Comparison of ENCODE assay signal across 8 cellular contexts in the genomic region with DNA sequence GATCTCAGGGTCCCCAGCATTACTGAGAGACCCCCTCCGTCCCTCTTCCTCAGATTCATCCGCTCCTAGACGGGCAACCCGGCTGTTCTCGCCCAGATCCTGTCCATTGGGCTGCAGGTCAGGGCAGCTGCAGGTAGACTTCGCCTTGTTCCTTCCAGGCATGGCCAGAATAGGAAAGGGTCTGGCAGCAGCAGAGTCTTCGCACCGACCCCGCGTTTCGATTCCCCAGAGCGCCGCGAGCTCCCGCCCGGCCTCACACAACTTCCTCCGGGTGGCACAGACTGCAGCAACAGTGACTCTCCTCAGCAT. TPM values are rescaled to one million over a fixed set of nuclear protein-coding genes. Genes with fewer than 3 reads are reported as not detected.
A peak's percentile ranks its signal among the peaks of the same experiment; 100 is the strongest.
DNase-seq lines count a peak whose midpoint lies in the region; ATAC-seq and TF ChIP-seq lines count a peak whose summit lies in the region.

No MANE protein-coding gene starts in this region.

- peaks cover 2% of the 10 kb centered on the region for H3K36me3 ChIP-seq in GM06990 (ENCODE audit: control insufficient read depth, insufficient read depth, low read length)
- H3K36me3 ChIP-seq in mammary epithelial cell (ENCODE audit: insufficient read depth, low read length), result no peaks in the 10 kb centered on the region
- H3K36me3 ChIP-seq in neural cell (ENCODE audit: insufficient read depth, low read length), result no peaks in the 10 kb centered on the region

- no peak for TF ChIP-seq RAD21 in neural cell (conservative IDR thresholded peaks at IDR 0.05)

- H3K27me3 ChIP-seq in GM06990 (replicated peaks; ENCODE audit: control insufficient read depth, insufficient read depth, low read length), result no peaks in the 10 kb centered on the region
- H3K27me3 ChIP-seq in mammary epithelial cell (ENCODE audit: insufficient read depth, low read length), result no peaks in the 10 kb centered on the region
- no peaks in the 10 kb centered on the region for H3K27me3 ChIP-seq in neural cell (ENCODE audit: insufficient read depth, low read depth, low read length)

- H3K36me3 Mint-ChIP-seq in activated naive CD4-positive, alpha-beta T cell treated with anti-CD3 and anti-CD28 coated beads, Interleukin-2, amount 50 U/mL, for 72 hours, result peaks cover 0 to 11% of the 10 kb centered on the region in 2 donors
- peaks cover 4% of the 10 kb centered on the region for H3K36me3 Mint-ChIP-seq in mesothelial cell of epicardium

- H3K9me3 ChIP-seq in mammary epithelial cell (replicated peaks; ENCODE audit: insufficient read depth, low read length) (no peaks in the 10 kb centered on the region), neural cell (ENCODE audit: low read length) (no peaks in the 10 kb centered on the region)

- peaks cover 12% of the 10 kb centered on the region for H3F3A ChIP-seq in neural cell (ENCODE audit: insufficient read depth, low read length, poor library complexity, severe bottlenecking)

- H3K4me1 ChIP-seq in mammary epithelial cell (ENCODE audit: insufficient read depth, low read length), result peaks cover 8% of the 10 kb centered on the region

- H4K20me1 ChIP-seq in mammary epithelial cell (ENCODE audit: insufficient read depth, low read length), result no peaks in the 10 kb centered on the region
- H4K20me1 ChIP-seq in neural cell (ENCODE audit: insufficient read depth), result no peaks in the 10 kb centered on the region

- DNase-seq in GM06990 (ENCODE audit: extremely low read depth, insufficient read length) (no peak), mammary epithelial cell (no peak), cerebellar nuclear complex (lab: John Stamatoyannopoulos, UW) (no peak), NCI-H187 treated with DMSO at 0.1 percent for 48 hours (lab: John Stamatoyannopoulos, UW) (no peak), mesothelial cell of epicardium (ENCODE audit: low spot score in 2 of 2, unreplicated experiment in 2 of 2) (no peak)
- no peak for DNase-seq in activated naive CD4-positive, alpha-beta T cell treated with anti-CD3 and anti-CD28 coated beads, Interleukin-2, amount 50 U/mL, for 72 hours (ENCODE audit: low spot score in 2 of 2)

- no peaks in the 10 kb centered on the region for H3K9me2 ChIP-seq in neural cell (ENCODE audit: insufficient read depth, low read length)

- WGBS in mammary epithelial cell (ENCODE audit: low coverage, missing lambda C conversion rate), result 3% methylated on average over 8 of the region's 17 CpGs

- peaks cover 16% of the 10 kb centered on the region for H3K4me1 Mint-ChIP-seq in mesothelial cell of epicardium

- dilution Hi-C loops in mammary epithelial cell (cut with HindIII; ENCODE audit: low sequenced_read_pairs), result no loop called here

- TF ChIP-seq EP300 in neural cell (conservative IDR thresholded peaks at IDR 0.05; ENCODE audit: poor library complexity, severe bottlenecking), result no peak

- H3K79me2 ChIP-seq in mammary epithelial cell (ENCODE audit: insufficient read depth, low read length), result peaks cover 52% of the 10 kb centered on the region
- peaks cover 34% of the 10 kb centered on the region for H3K79me2 ChIP-seq in neural cell (replicated peaks; ENCODE audit: insufficient read depth, low read length)

- no peaks in the 10 kb centered on the region for H3K9me3 Mint-ChIP-seq in activated naive CD4-positive, alpha-beta T cell treated with anti-CD3 and anti-CD28 coated beads, Interleukin-2, amount 50 U/mL, for 72 hours
- no peaks in the 10 kb centered on the region for H3K9me3 Mint-ChIP-seq in mesothelial cell of epicardium

- H3K4me3 ChIP-seq in GM06990 (replicated peaks; ENCODE audit: low read depth, low read length) (peak overlapping the region; percentile 94), mammary epithelial cell (replicated peaks in 1 of 3; ENCODE audit: insufficient read depth in 1 of 3, low read depth in 2 of 3, low read length in 3 of 3) (peak overlapping the region; percentile 72 to 100 (median 92)), neural cell (ENCODE audit: low read length) (peak overlapping the region; percentile 79)

- H3K27ac ChIP-seq in mammary epithelial cell (ENCODE audit: insufficient read depth, low read depth, low read length), result peak overlapping the region; percentile 94
- H3K27ac ChIP-seq in neural cell (ENCODE audit: low read length), result peak overlapping the region; percentile 97

- intact Hi-C loops in mammary epithelial cell (cut with micrococcal nuclease), result loop anchor here (2.0 to 5.0 kb wide), 3 partner anchors 39 to 124 kb away; no protein-coding TSS in a partner anchor

- peaks cover 20% of the 10 kb centered on the region for H3K27me3 Mint-ChIP-seq in mesothelial cell of epicardium (ENCODE audit: low read depth)

- in situ Hi-C loops in mammary epithelial cell (cut with MboI; ENCODE audit: low sequenced_read_pairs in 2 of 2), result no loop called here

- TF ChIP-seq CTCF in GM06990 (IDR thresholded peaks at IDR 0.05; ENCODE audit: insufficient read depth, low read length, poor library complexity, severe bottlenecking) (no peak), mammary epithelial cell (conservative IDR thresholded peaks at IDR 0.05 in 1 of 2, IDR thresholded peaks at IDR 0.05 in 1 of 2; ENCODE audit: extremely low read depth in 1 of 2, insufficient read depth in 1 of 2, low read depth in 1 of 2, low read length in 2 of 2) (no peak), neural cell (IDR thresholded peaks at IDR 0.05; ENCODE audit: poor library complexity, severe bottlenecking) (no peak), mesothelial cell of epicardium (IDR thresholded peaks at IDR 0.05; ENCODE audit: unreplicated experiment) (no peak)

- H2AFZ ChIP-seq in mammary epithelial cell (ENCODE audit: low read depth, low read length) (peak overlapping the region; percentile 83), neural cell (ENCODE audit: low read depth, low read length) (peak overlapping the region; percentile 95)

- H3K4me3 Mint-ChIP-seq in mesothelial cell of epicardium, result no peak overlapping the region

- no peak overlapping the region for H3K27ac Mint-ChIP-seq in activated naive CD4-positive, alpha-beta T cell treated with anti-CD3 and anti-CD28 coated beads, Interleukin-2, amount 50 U/mL, for 72 hours
- H3K27ac Mint-ChIP-seq in mesothelial cell of epicardium, result no peak overlapping the region

- CTCF ChIA-PET in mammary epithelial cell (lab: Charles Lee; ENCODE audit: low non-redundant PET), result no interaction called here

- ATAC-seq in HG03039 (IDR thresholded peaks at IDR 0.05; ENCODE audit: unreplicated experiment), result peak; percentile 17
- no peak for ATAC-seq in activated naive CD4-positive, alpha-beta T cell treated with anti-CD3 and anti-CD28 coated beads, Interleukin-2, amount 50 U/mL, for 72 hours

- H3K9ac ChIP-seq in mammary epithelial cell (ENCODE audit: insufficient read depth, low read length) (peak overlapping the region; percentile 97), neural cell (ENCODE audit: low read length) (peak overlapping the region; percentile 98)

- peak overlapping the region; percentile 91 for H3K4me2 ChIP-seq in mammary epithelial cell (ENCODE audit: insufficient read depth, low read depth, low read length)
- H3K4me2 ChIP-seq in neural cell (ENCODE audit: low read length), result peak overlapping the region; percentile 56

- BruUV-seq in mammary epithelial cell (replicated peaks; lab: Mats Ljungman, UMichigan), result TSS peak; percentile 55

TF ChIP-seq in neural cell, 6 proteins besides CTCF, POLR2A, EP300 and RAD21:
- TF ChIP-seq TAF1 (IDR thresholded peaks at IDR 0.05; ENCODE audit: low read depth), result no peak
- no peak for TF ChIP-seq POLR2AphosphoS5 (IDR thresholded peaks at IDR 0.05)
- TF ChIP-seq MXI1 (conservative IDR thresholded peaks at IDR 0.05; ENCODE audit: poor library complexity, severe bottlenecking), result no peak
- TF ChIP-seq SMC3 (conservative IDR thresholded peaks at IDR 0.05; ENCODE audit: poor library complexity), result peak; percentile 45
- TF ChIP-seq, protein P1, sequence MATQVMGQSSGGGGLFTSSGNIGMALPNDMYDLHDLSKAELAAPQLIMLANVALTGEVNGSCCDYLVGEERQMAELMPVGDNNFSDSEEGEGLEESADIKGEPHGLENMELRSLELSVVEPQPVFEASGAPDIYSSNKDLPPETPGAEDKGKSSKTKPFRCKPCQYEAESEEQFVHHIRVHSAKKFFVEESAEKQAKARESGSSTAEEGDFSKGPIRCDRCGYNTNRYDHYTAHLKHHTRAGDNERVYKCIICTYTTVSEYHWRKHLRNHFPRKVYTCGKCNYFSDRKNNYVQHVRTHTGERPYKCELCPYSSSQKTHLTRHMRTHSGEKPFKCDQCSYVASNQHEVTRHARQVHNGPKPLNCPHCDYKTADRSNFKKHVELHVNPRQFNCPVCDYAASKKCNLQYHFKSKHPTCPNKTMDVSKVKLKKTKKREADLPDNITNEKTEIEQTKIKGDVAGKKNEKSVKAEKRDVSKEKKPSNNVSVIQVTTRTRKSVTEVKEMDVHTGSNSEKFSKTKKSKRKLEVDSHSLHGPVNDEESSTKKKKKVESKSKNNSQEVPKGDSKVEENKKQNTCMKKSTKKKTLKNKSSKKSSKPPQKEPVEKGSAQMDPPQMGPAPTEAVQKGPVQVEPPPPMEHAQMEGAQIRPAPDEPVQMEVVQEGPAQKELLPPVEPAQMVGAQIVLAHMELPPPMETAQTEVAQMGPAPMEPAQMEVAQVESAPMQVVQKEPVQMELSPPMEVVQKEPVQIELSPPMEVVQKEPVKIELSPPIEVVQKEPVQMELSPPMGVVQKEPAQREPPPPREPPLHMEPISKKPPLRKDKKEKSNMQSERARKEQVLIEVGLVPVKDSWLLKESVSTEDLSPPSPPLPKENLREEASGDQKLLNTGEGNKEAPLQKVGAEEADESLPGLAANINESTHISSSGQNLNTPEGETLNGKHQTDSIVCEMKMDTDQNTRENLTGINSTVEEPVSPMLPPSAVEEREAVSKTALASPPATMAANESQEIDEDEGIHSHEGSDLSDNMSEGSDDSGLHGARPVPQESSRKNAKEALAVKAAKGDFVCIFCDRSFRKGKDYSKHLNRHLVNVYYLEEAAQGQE (IDR thresholded peaks at IDR 0.05; ENCODE audit: borderline replicate concordance), result no peak
- no peak for TF ChIP-seq EZH2 (IDR thresholded peaks at IDR 0.05; ENCODE audit: borderline replicate concordance, insufficient read depth, low read length, poor library complexity, severe bottlenecking)
TF ChIP-seq in neural cell: peak in this region for 1.

RNA-seq across cellular contexts. Expression of gene NRDC, which starts 0.3 kb away (rescaled TPM):
- total RNA-seq in mammary epithelial cell, result 100 to 1,000 TPM in 1 of 2 donors, 10 to 100 TPM in 1; 61.7 to 154 TPM
- polyA plus RNA-seq in mammary epithelial cell, result 68.0 TPM
- polyA minus RNA-seq in mammary epithelial cell, result 290 TPM
- 103 and 114 TPM in 2 replicates for polyA plus RNA-seq in neural cell
- polyA minus RNA-seq in neural cell, result 102 and 119 TPM in 2 replicates
- total RNA-seq in activated naive CD4-positive, alpha-beta T cell treated with anti-CD3 and anti-CD28 coated beads, Interleukin-2, amount 50 U/mL, for 72 hours, result 100 to 1,000 TPM; 132 to 163 TPM
- total RNA-seq in mesothelial cell of epicardium, result 131 to 133 TPM (median 132 TPM) in 3 replicates
